ENCODE assay signal across 8 cellular contexts in the genomic region with DNA sequence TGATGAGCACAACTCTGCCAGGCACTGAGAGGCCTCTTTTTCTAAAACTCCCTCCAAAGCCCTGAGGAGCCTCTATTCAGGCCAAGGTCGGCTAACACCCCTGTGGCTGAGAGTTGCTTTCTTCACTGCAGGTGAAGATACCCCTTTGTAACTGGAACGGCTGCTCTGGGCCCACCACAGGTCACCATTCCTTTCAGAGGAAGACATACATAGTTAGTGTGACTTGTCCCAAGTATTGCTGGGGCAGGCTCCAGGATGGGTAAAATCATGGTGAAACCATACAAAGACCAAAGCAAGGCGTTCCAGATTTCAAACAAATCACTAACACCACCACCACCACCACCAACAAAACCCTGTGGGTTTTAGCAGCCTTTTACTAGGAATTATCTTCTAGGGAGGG. TPM values are rescaled to one million over a fixed set of nuclear protein-coding genes. Genes with fewer than 3 reads are reported as not detected.
"Had no signal": no experiment of that assay in that cellular context is flagged by ENCODE, and none has a peak within 500 bp of the region (broad histone marks: within the 10 kb centered on the region; RNA-seq: fewer than 3 reads in every experiment).

No MANE protein-coding gene starts in this region.

- H3K36me3 ChIP-seq: esophagus muscularis mucosa, gastrocnemius medialis, left lung had no signal

- H3K27me3 ChIP-seq: esophagus muscularis mucosa, gastrocnemius medialis, left lung had no signal

- H3K9me3 ChIP-seq: esophagus muscularis mucosa, gastrocnemius medialis, left lung had no signal

- H3K4me1 Mint-ChIP-seq: nephron had no signal

- H3K4me3 Mint-ChIP-seq: naive B cell, nephron had no signal

- H3K27ac Mint-ChIP-seq: nephron had no signal

- H3K27ac ChIP-seq: epithelial cell of prostate, esophagus muscularis mucosa, gastrocnemius medialis, left lung had no signal

- H3K36me3 Mint-ChIP-seq: naive B cell had no signal

- H3K9me3 Mint-ChIP-seq: naive B cell, nephron had no signal

- H3K4me1 ChIP-seq: gastrocnemius medialis, left lung had no signal

- H3K4me3 ChIP-seq: esophagus muscularis mucosa, gastrocnemius medialis, left lung, lung had no signal

RNA-seq across cellular contexts. Expression of gene LONRF2, which starts 58.4 kb away (rescaled TPM):
- total RNA-seq: pulmonary artery endothelial cell had no signal
